Comparison of ENCODE assay signal across 28 cellular contexts in the genomic region with DNA sequence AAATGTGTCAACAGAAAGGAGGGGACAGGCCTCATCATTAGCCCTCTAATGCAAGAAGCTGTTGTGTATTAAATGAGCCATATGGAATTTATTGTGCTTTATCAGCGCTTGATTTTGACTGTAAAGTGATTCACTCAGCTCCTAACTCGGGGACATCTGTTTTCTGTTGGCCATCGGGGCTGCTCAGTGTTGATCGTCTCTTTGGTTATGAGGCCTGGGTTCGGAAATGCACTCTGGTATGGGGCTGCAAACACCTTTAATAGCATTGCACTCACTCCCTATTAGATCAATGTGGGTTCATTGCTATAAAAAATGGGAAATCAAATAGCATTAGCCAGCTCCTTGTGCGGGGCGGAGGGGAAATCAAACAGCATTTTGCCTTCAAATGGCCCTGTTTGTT. TPM values are rescaled to one million over a fixed set of nuclear protein-coding genes. Genes with fewer than 3 reads are reported as not detected.
"Had no signal": no experiment of that assay in that cellular context is flagged by ENCODE, and none has a peak within 500 bp of the region (broad histone marks: within the 10 kb centered on the region; RNA-seq: fewer than 3 reads in every experiment).

No MANE protein-coding gene starts in this region.

- H3K27ac Mint-ChIP-seq: activated CD8-positive, alpha-beta T cell treated with anti-CD3 and anti-CD28 coated beads, Interleukin-2, amount 10 ng/mL, durations not matched to agents 7 days and 5 days; activated naive CD4-positive, alpha-beta T cell treated with anti-CD3 and anti-CD28 coated beads, Interleukin-2, amount 50 U/mL, for 24 hours; activated T-cell treated with anti-CD3 and anti-CD28 coated beads, Interleukin-2, amount 50 U/mL, for 24 hours; activated T-helper 1 cell treated with anti-CD3 and anti-CD28 coated beads, Interleukin-12 subunit alpha, Interleukin-12 subunit beta, Interleukin-2, Interleukin-4 antibody, amounts not matched to agents 30 ng/mL and 10 ng/mL and 1 ng/mL, durations not matched to agents 14 hours and 24 hours and 36 hours; T-helper 17 cell; WTC11 had no signal

- H3K27me3 ChIP-seq: body of pancreas had no signal

- H3K9me3 ChIP-seq: body of pancreas had no signal

- DNase-seq: activated CD4-positive, alpha-beta T cell treated with anti-CD3 and anti-CD28 coated beads for 48 hours; activated CD4-positive, alpha-beta T cell treated with anti-CD3 and anti-CD28 coated beads, Interleukin-2, amount 50 U/mL, for 4 hours; activated CD4-positive, CD25-positive, alpha-beta regulatory T cell treated with anti-CD3 and anti-CD28 coated beads, Interleukin-2, amount 50 U/mL, for 72 hours; activated CD8-positive, alpha-beta T cell treated with anti-CD3 and anti-CD28 coated beads, Interleukin-2, amount 10 ng/mL, durations not matched to agents 7 days and 5 days; activated effector memory CD4-positive, alpha-beta T cell treated with Interleukin-2 at 50 U/mL for 16 hours; activated naive CD4-positive, alpha-beta T cell; activated T-cell treated with anti-CD3 and anti-CD28 coated beads, Interleukin-2, amount 50 U/mL, for 24 hours; aorta; body of pancreas; Karpas-422; MM.1S; NCI-H1105; NCI-H1436 treated with DMSO at 0.1 percent for 48 hours; NCI-H1930; NCI-H2107; NCI-H2171 treated with DMSO at 0.1 percent for 48 hours; NCI-H226; NCI-H510A; NCI-H69; SIG-M5; T-helper 17 cell; T-helper 9 cell had no signal

- H3K9me3 Mint-ChIP-seq: activated naive CD4-positive, alpha-beta T cell treated with anti-CD3 and anti-CD28 coated beads, Interleukin-2, amount 50 U/mL, for 24 hours; activated T-cell treated with anti-CD3 and anti-CD28 coated beads, Interleukin-2, amount 50 U/mL, for 24 hours; activated T-helper 1 cell treated with anti-CD3 and anti-CD28 coated beads, Interleukin-12 subunit alpha, Interleukin-12 subunit beta, Interleukin-2, Interleukin-4 antibody, amounts not matched to agents 30 ng/mL and 10 ng/mL and 1 ng/mL, durations not matched to agents 14 hours and 24 hours and 36 hours; central memory CD8-positive, alpha-beta T cell; WTC11 had no signal

- H3K4me3 Mint-ChIP-seq: activated CD8-positive, alpha-beta T cell treated with anti-CD3 and anti-CD28 coated beads, Interleukin-2, amount 10 ng/mL, durations not matched to agents 7 days and 5 days; activated naive CD4-positive, alpha-beta T cell treated with anti-CD3 and anti-CD28 coated beads, Interleukin-2, amount 50 U/mL, for 24 hours; activated T-cell treated with anti-CD3 and anti-CD28 coated beads, Interleukin-2, amount 50 U/mL, for 24 hours; activated T-helper 1 cell treated with anti-CD3 and anti-CD28 coated beads, Interleukin-12 subunit alpha, Interleukin-12 subunit beta, Interleukin-2, Interleukin-4 antibody, amounts not matched to agents 30 ng/mL and 10 ng/mL and 1 ng/mL, durations not matched to agents 14 hours and 24 hours and 36 hours; central memory CD8-positive, alpha-beta T cell; T-helper 17 cell; WTC11 had no signal

- H3K36me3 Mint-ChIP-seq: activated naive CD4-positive, alpha-beta T cell treated with anti-CD3 and anti-CD28 coated beads, Interleukin-2, amount 50 U/mL, for 24 hours; WTC11 had no signal

- H3K27ac ChIP-seq: body of pancreas had no signal

- FAIRE-seq: K562 had no signal

- H3K4me3 ChIP-seq: body of pancreas, K562 had no signal

- ATAC-seq: activated CD8-positive, alpha-beta T cell treated with anti-CD3 and anti-CD28 coated beads, Interleukin-2, amount 10 ng/mL, durations not matched to agents 7 days and 5 days; body of pancreas; K562; T-helper 17 cell; WTC11 had no signal

RNA-seq across cellular contexts. Expression of gene ARX, which starts 6.4 kb away (rescaled TPM):
- total RNA-seq: activated CD8-positive, alpha-beta T cell treated with anti-CD3 and anti-CD28 coated beads, Interleukin-2, amount 10 ng/mL, durations not matched to agents 7 days and 5 days; activated T-helper 1 cell treated with anti-CD3 and anti-CD28 coated beads, Interleukin-12 subunit alpha, Interleukin-12 subunit beta, Interleukin-2, Interleukin-4 antibody, amounts not matched to agents 30 ng/mL and 10 ng/mL and 1 ng/mL, durations not matched to agents 14 hours and 24 hours and 36 hours; aorta; K562; RPMI7951; T-helper 17 cell; WTC11 had no signal
- polyA plus RNA-seq: aorta had no signal
